In the genomic region with DNA sequence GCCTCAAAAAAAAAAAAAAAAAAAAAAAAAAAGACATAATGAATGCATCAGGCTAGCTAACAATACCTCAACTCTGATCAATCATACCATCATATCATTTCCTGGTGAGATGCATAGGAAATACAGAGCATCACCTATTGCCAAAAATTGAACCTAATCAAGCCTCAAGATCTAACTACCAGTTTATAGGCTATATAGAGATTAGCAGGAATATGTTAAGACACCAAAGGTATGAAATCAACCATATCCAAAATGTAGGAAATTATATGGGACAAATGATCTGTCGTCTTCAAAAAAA, we compare ENCODE assay signal across 8 cellular contexts. TPM values are rescaled to one million over a fixed set of nuclear protein-coding genes. Genes with fewer than 3 reads are reported as not detected.
DNase-seq lines count a peak whose midpoint lies in the region; FAIRE-seq and TF ChIP-seq lines count a peak whose summit lies in the region.

No MANE protein-coding gene starts in this region.

- H3K56ac ChIP-seq in mesendoderm (ENCODE audit: low read length) = peak overlapping the region; percentile 75

- H3K4me1 ChIP-seq in HAP-1 = peaks cover 11% of the 10 kb centered on the region
- peaks cover 3% of the 10 kb centered on the region for H3K4me1 ChIP-seq in mesendoderm (ENCODE audit: control insufficient read depth, low read depth, low read length)

- peaks cover 4% of the 10 kb centered on the region; the same call in 1 of the 2 replicates for H3K36me3 ChIP-seq in HAP-1 (replicated peaks)
- no peaks in the 10 kb centered on the region for H3K36me3 ChIP-seq in mesendoderm (ENCODE audit: control insufficient read depth, insufficient read depth, low read length)

- no peak overlapping the region for H4K5ac ChIP-seq in mesendoderm (ENCODE audit: low read length)

- H3K79me1 ChIP-seq in mesendoderm (ENCODE audit: low read length) = peaks cover 5% of the 10 kb centered on the region

- no peak for DNase-seq in HAP-1 (ENCODE audit: low spot score in 2 of 2)
- no peak for DNase-seq in astrocyte of the cerebellum (ENCODE audit: low read depth)
- DNase-seq in mesendoderm = no peak
- DNase-seq in GM19239 (ENCODE audit: insufficient read length, low spot score) = no peak
- no peak for DNase-seq in urothelium cell line (ENCODE audit: low spot score)
- DNase-seq in NCI-H345 treated with DMSO at 0.1 percent for 48 hours (lab: John Stamatoyannopoulos, UW; ENCODE audit: unreplicated experiment) = no peak
- no peak for DNase-seq in GOT3 (lab: John Stamatoyannopoulos, UW)

- no peak overlapping the region for H2BK120ac ChIP-seq in mesendoderm (ENCODE audit: low read depth, low read length)

- no peak overlapping the region for H2BK5ac ChIP-seq in mesendoderm (ENCODE audit: low read length)

- in situ Hi-C loops in HAP-1 (cut with MboI; ENCODE audit: low sequenced_read_pairs) = no loop called here
- in situ Hi-C loops in astrocyte of the cerebellum (cut with HindIII; ENCODE audit: low sequenced_read_pairs) = no loop called here

- no peaks in the 10 kb centered on the region for H3K27me3 ChIP-seq in HAP-1 (ENCODE audit: low read depth)
- no peaks in the 10 kb centered on the region for H3K27me3 ChIP-seq in mesendoderm (ENCODE audit: insufficient read depth, low read length, poor library complexity)

- no CpG with 5 or more reads among the region's 1 CpG for WGBS in mesendoderm (ENCODE audit: extremely low coverage, insufficient coverage, low lambda C conversion rate)

- TF ChIP-seq CTCF in 22Rv1 (IDR thresholded peaks at IDR 0.05) (no peak), astrocyte of the cerebellum (IDR thresholded peaks at IDR 0.05; ENCODE audit: low read depth, low read length, missing control alignments) (no peak)

- H2AK5ac ChIP-seq in mesendoderm (ENCODE audit: low read length) = no peak overlapping the region

- H3K23ac ChIP-seq in mesendoderm (ENCODE audit: low read length) = no peak overlapping the region

- H3K79me2 ChIP-seq in mesendoderm (ENCODE audit: control insufficient read depth, insufficient read depth, low read length) = no peaks in the 10 kb centered on the region

- peak overlapping the region; percentile 54 for H3K27ac ChIP-seq in 22Rv1
- no peak overlapping the region for H3K27ac ChIP-seq in mesendoderm (ENCODE audit: low read depth, low read length)

- H3K9me3 ChIP-seq in HAP-1 = no peaks in the 10 kb centered on the region

- no peak overlapping the region for H2BK15ac ChIP-seq in mesendoderm (replicated peaks; ENCODE audit: low read depth)

- peak overlapping the region; percentile 60 for H3K4ac ChIP-seq in mesendoderm (ENCODE audit: low read depth, low read length)

- peak overlapping the region; percentile 30 for H3K4me2 ChIP-seq in mesendoderm (ENCODE audit: low read length)

- no peak for FAIRE-seq in GM19239 (lab: Jason Lieb, UNC)
- FAIRE-seq in urothelium cell line (lab: Jason Lieb, UNC) = no peak

- no peak overlapping the region for H3K18ac ChIP-seq in mesendoderm (ENCODE audit: low read length)

- H4K8ac ChIP-seq in mesendoderm (ENCODE audit: low read depth, low read length) = no peak overlapping the region

- H3K9ac ChIP-seq in mesendoderm (ENCODE audit: low read length) = peak overlapping the region; percentile 65

- H3K4me3 ChIP-seq in HAP-1 (peak overlapping the region; percentile 82), astrocyte of the cerebellum (ENCODE audit: low read depth, low read length) (peak overlapping the region; percentile 97), mesendoderm (ENCODE audit: low read length) (peak overlapping the region; percentile 49)

RNA-seq across cellular contexts. Expression of a gene that starts 0.4 kb away (rescaled TPM):
- polyA plus RNA-seq in mesendoderm (2013, experiment 1 of 2) = 10.8 TPM
- 10.0 TPM for polyA plus RNA-seq in mesendoderm (2013, experiment 2 of 2)

RNA-seq across cellular contexts. Expression of a gene that starts 28.4 kb away (rescaled TPM):
- polyA plus RNA-seq in mesendoderm (2013, experiment 1 of 2) = 82.1 TPM
- polyA plus RNA-seq in mesendoderm (2013, experiment 2 of 2) = 82.6 TPM
